ENCODE assay signal across 1 cellular context in the genomic region with DNA sequence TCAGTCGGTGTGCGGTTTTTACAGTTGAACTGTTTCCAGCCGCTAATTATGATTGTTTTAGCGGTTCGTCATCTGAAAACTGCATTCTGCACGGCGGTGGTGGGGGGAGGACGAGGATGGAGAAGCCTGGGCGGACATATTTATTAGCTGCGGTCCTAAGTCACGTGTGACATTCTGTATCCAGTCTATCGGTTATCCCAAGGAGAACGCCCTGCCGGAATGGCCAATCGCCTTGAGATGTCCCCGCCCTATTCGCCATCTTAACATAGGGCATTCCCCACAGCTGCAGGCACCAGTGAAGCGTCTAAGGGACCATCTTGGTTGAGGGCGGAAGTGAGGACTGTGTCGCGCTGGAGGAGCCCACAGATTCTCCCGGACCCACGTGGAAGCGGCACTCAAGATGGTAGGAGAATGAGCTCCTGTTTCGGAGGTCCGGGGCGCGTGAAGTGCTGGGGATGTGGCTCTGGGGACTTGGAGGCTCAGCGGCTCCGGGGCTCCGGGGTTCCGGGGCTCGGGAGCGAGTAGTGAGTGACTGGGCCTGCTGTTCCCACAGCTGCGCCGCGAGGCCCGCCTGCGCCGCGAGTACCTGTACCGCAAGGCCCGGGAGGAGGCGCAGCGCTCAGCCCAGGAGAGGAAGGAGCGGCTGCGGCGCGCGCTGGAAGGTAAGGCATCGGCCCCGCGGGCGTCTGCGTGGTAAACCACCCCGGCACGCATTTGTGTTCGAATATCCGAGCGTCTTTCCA.
TF ChIP-seq lines count a peak whose summit lies in the region.

A gene with protein sequence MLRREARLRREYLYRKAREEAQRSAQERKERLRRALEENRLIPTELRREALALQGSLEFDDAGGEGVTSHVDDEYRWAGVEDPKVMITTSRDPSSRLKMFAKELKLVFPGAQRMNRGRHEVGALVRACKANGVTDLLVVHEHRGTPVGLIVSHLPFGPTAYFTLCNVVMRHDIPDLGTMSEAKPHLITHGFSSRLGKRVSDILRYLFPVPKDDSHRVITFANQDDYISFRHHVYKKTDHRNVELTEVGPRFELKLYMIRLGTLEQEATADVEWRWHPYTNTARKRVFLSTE (plus strand): TSS at position 365 of the 743 bp plus-strand sequence. CDS start 36 bp downstream, at position 401.

TF ChIP-seq in HepG2, 621 proteins besides CTCF, POLR2A, EP300 and RAD21 (continued from another document and continues in another):
- TF ChIP-seq JARID2 (CRISPR knock-in tag; IDR thresholded peaks at IDR 0.05; ENCODE audit: insufficient replicate concordance) (no peak), TFE3 (CRISPR knock-in tag; IDR thresholded peaks at IDR 0.05) (peak; percentile 63), NFYC (CRISPR knock-in tag; IDR thresholded peaks at IDR 0.05) (peak; percentile 81), CENPX (CRISPR knock-in tag; IDR thresholded peaks at IDR 0.05) (no peak), HMGA1 (CRISPR knock-in tag; conservative IDR thresholded peaks at IDR 0.05) (no peak), ISL2 (CRISPR knock-in tag; IDR thresholded peaks at IDR 0.05) (peak; percentile 49; the same call in 1 of the 2 replicates), SP1 (IDR thresholded peaks at IDR 0.05) (no peak), SP1 (CRISPR knock-in tag; IDR thresholded peaks at IDR 0.05) (peak; percentile 79), HHEX (CRISPR knock-in tag; IDR thresholded peaks at IDR 0.05) (no peak), U2AF2 (IDR thresholded peaks at IDR 0.05; ENCODE audit: low read depth, low read length) (0 out of 2 replicates have a peak, but pooled peaks have one; percentile 70), ZNF180 (CRISPR knock-in tag; IDR thresholded peaks at IDR 0.05; ENCODE audit: borderline replicate concordance, low read depth) (no peak), PLRG1 (conservative IDR thresholded peaks at IDR 0.05) (no peak), ZSCAN30 (CRISPR knock-in tag; IDR thresholded peaks at IDR 0.05) (0 out of 2 replicates have a peak, but pooled peaks have one; percentile 69), ZNF761 (CRISPR knock-in tag; conservative IDR thresholded peaks at IDR 0.05) (no peak; the same call in 1 of the 2 replicates), YY1 (IDR thresholded peaks at IDR 0.05; ENCODE audit: insufficient read depth, insufficient replicate concordance, low read depth, low read length) (peak; percentile 99), KAT7 (CRISPR knock-in tag; IDR thresholded peaks at IDR 0.05; ENCODE audit: borderline replicate concordance) (peak; percentile 77), HBP1 (CRISPR knock-in tag; IDR thresholded peaks at IDR 0.05; ENCODE audit: low read depth) (peak; percentile 91; the same call in 1 of the 2 replicates), NFKB2 (CRISPR knock-in tag; IDR thresholded peaks at IDR 0.05; ENCODE audit: borderline replicate concordance) (peak; percentile 63; the same call in 1 of the 2 replicates), IRX3 (CRISPR knock-in tag; IDR thresholded peaks at IDR 0.05; ENCODE audit: borderline replicate concordance, low read depth) (0 out of 2 replicates have a peak, but pooled peaks have one; percentile 34), ZNF362 (CRISPR knock-in tag; IDR thresholded peaks at IDR 0.05; ENCODE audit: borderline replicate concordance) (no peak), CSRNP2 (CRISPR knock-in tag; conservative IDR thresholded peaks at IDR 0.05; ENCODE audit: low read depth) (no peak)
- TF ChIP-seq, protein P1, sequence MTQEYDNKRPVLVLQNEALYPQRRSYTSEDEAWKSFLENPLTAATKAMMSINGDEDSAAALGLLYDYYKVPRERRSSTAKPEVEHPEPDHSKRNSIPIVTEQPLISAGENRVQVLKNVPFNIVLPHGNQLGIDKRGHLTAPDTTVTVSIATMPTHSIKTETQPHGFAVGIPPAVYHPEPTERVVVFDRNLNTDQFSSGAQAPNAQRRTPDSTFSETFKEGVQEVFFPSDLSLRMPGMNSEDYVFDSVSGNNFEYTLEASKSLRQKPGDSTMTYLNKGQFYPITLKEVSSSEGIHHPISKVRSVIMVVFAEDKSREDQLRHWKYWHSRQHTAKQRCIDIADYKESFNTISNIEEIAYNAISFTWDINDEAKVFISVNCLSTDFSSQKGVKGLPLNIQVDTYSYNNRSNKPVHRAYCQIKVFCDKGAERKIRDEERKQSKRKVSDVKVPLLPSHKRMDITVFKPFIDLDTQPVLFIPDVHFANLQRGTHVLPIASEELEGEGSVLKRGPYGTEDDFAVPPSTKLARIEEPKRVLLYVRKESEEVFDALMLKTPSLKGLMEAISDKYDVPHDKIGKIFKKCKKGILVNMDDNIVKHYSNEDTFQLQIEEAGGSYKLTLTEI (CRISPR knock-in tag; conservative IDR thresholded peaks at IDR 0.05), result no peak
- TF ChIP-seq, protein P2, sequence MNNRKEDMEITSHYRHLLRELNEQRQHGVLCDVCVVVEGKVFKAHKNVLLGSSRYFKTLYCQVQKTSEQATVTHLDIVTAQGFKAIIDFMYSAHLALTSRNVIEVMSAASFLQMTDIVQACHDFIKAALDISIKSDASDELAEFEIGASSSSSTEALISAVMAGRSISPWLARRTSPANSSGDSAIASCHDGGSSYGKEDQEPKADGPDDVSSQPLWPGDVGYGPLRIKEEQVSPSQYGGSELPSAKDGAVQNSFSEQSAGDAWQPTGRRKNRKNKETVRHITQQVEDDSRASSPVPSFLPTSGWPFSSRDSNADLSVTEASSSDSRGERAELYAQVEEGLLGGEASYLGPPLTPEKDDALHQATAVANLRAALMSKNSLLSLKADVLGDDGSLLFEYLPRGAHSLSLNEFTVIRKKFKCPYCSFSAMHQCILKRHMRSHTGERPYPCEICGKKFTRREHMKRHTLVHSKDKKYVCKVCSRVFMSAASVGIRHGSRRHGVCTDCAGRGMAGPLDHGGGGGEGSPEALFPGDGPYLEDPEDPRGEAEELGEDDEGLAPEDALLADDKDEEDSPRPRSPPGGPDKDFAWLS (CRISPR knock-in tag; IDR thresholded peaks at IDR 0.05; ENCODE audit: borderline replicate concordance), result no peak
- TF ChIP-seq, protein P3, sequence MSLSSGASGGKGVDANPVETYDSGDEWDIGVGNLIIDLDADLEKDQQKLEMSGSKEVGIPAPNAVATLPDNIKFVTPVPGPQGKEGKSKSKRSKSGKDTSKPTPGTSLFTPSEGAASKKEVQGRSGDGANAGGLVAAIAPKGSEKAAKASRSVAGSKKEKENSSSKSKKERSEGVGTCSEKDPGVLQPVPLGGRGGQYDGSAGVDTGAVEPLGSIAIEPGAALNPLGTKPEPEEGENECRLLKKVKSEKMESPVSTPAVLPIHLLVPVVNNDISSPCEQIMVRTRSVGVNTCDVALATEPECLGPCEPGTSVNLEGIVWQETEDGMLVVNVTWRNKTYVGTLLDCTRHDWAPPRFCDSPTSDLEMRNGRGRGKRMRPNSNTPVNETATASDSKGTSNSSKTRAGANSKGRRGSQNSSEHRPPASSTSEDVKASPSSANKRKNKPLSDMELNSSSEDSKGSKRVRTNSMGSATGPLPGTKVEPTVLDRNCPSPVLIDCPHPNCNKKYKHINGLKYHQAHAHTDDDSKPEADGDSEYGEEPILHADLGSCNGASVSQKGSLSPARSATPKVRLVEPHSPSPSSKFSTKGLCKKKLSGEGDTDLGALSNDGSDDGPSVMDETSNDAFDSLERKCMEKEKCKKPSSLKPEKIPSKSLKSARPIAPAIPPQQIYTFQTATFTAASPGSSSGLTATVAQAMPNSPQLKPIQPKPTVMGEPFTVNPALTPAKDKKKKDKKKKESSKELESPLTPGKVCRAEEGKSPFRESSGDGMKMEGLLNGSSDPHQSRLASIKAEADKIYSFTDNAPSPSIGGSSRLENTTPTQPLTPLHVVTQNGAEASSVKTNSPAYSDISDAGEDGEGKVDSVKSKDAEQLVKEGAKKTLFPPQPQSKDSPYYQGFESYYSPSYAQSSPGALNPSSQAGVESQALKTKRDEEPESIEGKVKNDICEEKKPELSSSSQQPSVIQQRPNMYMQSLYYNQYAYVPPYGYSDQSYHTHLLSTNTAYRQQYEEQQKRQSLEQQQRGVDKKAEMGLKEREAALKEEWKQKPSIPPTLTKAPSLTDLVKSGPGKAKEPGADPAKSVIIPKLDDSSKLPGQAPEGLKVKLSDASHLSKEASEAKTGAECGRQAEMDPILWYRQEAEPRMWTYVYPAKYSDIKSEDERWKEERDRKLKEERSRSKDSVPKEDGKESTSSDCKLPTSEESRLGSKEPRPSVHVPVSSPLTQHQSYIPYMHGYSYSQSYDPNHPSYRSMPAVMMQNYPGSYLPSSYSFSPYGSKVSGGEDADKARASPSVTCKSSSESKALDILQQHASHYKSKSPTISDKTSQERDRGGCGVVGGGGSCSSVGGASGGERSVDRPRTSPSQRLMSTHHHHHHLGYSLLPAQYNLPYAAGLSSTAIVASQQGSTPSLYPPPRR (CRISPR knock-in tag; IDR thresholded peaks at IDR 0.05; ENCODE audit: borderline replicate concordance), result peak; percentile 15; the same call in 1 of the 2 replicates
- TF ChIP-seq, protein P4, sequence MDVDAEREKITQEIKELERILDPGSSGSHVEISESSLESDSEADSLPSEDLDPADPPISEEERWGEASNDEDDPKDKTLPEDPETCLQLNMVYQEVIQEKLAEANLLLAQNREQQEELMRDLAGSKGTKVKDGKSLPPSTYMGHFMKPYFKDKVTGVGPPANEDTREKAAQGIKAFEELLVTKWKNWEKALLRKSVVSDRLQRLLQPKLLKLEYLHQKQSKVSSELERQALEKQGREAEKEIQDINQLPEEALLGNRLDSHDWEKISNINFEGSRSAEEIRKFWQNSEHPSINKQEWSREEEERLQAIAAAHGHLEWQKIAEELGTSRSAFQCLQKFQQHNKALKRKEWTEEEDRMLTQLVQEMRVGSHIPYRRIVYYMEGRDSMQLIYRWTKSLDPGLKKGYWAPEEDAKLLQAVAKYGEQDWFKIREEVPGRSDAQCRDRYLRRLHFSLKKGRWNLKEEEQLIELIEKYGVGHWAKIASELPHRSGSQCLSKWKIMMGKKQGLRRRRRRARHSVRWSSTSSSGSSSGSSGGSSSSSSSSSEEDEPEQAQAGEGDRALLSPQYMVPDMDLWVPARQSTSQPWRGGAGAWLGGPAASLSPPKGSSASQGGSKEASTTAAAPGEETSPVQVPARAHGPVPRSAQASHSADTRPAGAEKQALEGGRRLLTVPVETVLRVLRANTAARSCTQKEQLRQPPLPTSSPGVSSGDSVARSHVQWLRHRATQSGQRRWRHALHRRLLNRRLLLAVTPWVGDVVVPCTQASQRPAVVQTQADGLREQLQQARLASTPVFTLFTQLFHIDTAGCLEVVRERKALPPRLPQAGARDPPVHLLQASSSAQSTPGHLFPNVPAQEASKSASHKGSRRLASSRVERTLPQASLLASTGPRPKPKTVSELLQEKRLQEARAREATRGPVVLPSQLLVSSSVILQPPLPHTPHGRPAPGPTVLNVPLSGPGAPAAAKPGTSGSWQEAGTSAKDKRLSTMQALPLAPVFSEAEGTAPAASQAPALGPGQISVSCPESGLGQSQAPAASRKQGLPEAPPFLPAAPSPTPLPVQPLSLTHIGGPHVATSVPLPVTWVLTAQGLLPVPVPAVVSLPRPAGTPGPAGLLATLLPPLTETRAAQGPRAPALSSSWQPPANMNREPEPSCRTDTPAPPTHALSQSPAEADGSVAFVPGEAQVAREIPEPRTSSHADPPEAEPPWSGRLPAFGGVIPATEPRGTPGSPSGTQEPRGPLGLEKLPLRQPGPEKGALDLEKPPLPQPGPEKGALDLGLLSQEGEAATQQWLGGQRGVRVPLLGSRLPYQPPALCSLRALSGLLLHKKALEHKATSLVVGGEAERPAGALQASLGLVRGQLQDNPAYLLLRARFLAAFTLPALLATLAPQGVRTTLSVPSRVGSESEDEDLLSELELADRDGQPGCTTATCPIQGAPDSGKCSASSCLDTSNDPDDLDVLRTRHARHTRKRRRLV (CRISPR knock-in tag; IDR thresholded peaks at IDR 0.05), result peak; percentile 77; the same call in 1 of the 2 replicates
- TF ChIP-seq, protein P5, sequence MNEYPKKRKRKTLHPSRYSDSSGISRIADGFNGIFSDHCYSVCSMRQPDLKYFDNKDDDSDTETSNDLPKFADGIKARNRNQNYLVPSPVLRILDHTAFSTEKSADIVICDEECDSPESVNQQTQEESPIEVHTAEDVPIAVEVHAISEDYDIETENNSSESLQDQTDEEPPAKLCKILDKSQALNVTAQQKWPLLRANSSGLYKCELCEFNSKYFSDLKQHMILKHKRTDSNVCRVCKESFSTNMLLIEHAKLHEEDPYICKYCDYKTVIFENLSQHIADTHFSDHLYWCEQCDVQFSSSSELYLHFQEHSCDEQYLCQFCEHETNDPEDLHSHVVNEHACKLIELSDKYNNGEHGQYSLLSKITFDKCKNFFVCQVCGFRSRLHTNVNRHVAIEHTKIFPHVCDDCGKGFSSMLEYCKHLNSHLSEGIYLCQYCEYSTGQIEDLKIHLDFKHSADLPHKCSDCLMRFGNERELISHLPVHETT (CRISPR knock-in tag; conservative IDR thresholded peaks at IDR 0.05), result peak; percentile 28
